Comparison of ENCODE assay signal across 8 cellular contexts in the genomic region with DNA sequence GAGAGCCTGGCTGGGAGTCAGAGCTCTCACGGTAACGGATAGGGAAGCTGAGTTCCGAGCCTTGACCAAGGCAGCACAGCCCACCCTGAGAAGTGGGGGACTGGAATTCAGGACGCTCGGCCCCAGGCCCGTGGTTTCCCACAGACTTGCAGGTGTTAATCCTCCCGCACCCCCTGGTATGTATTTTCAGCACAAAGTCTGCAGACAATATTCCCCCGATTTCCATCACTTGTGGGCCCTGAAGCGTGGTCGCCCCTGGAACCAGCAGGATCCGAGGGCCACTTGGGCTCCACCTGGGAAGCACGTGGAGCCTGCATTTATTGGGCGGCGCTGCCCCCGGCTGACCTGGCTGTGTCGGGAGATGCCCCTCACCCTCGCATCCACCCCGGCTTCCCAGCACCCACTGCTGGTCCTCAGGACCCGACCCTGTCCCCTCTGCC.
DNase-seq lines count a peak whose midpoint lies in the region; ATAC-seq and TF ChIP-seq lines count a peak whose summit lies in the region.

No MANE protein-coding gene starts in this region.

- peak overlapping the region; percentile 97 for H2AFZ ChIP-seq in PC-9

- peak; percentile 45; the same call in 1 of the 2 replicates for TF ChIP-seq CTCF in PC-9 (conservative IDR thresholded peaks at IDR 0.05)
- TF ChIP-seq CTCF in esophagus squamous epithelium (IDR thresholded peaks at IDR 0.05), result peak in 1 of 6 experiments; percentile 18
- no peak for TF ChIP-seq CTCF in lower leg skin (IDR thresholded peaks at IDR 0.05)

- intact Hi-C loops in PC-9 (cut with micrococcal nuclease; ENCODE audit: unreplicated experiment), result loop anchor here (1.0 kb wide), 2 partner anchors 140 to 246 kb away; no protein-coding TSS in a partner anchor
- intact Hi-C loops in esophagus squamous epithelium (cut with DNase I), result loop anchor here (10.0 kb wide), 2 partner anchors 101 to 301 kb away; a partner anchor contains a TSS
- intact Hi-C loops in lower leg skin (cut with DNase I; ENCODE audit: low total_unique reads), result loop anchor here (5.0 kb wide), 1 partner anchor 248 kb away; no protein-coding TSS in a partner anchor

- H3K27me3 ChIP-seq in PC-9 (ENCODE audit: insufficient read depth, low read depth) (no peaks in the 10 kb centered on the region), esophagus squamous epithelium (no peaks in the 10 kb centered on the region), rectal smooth muscle tissue (ENCODE audit: control insufficient read depth, insufficient read depth, low read length) (no peaks in the 10 kb centered on the region)

- peak overlapping the region; percentile 54 for H3K9ac ChIP-seq in rectal smooth muscle tissue (ENCODE audit: low read length)

- peaks cover 5% of the 10 kb centered on the region; the same call in 1 of the 2 replicates for H3F3A ChIP-seq in PC-9 (ENCODE audit: insufficient read depth, low read depth)

- no peaks in the 10 kb centered on the region for H3K9me3 ChIP-seq in PC-9 (ENCODE audit: insufficient read depth, low read depth)
- H3K9me3 ChIP-seq in esophagus squamous epithelium, result no peaks in the 10 kb centered on the region

- POLR2A ChIA-PET in PC-9 (lab: Charles Lee; ENCODE audit: unreplicated experiment), result interaction anchor here (0.6 kb wide), 1 partner anchor 240 kb away, joined by 5 read pairs; no protein-coding TSS in a partner anchor

- H3K4me1 ChIP-seq in PC-9 (replicated peaks; ENCODE audit: insufficient read depth) (peaks cover 11% of the 10 kb centered on the region; the same call in 1 of the 2 replicates), esophagus squamous epithelium (peaks cover 12 to 43% (median 24%) of the 10 kb centered on the region in 3 donors), rectal smooth muscle tissue (ENCODE audit: control insufficient read depth, insufficient read depth, low read length) (peaks cover 8% of the 10 kb centered on the region)

- H3K4me3 ChIP-seq in PC-9 (peak overlapping the region; percentile 62; the same call in 1 of the 2 replicates), esophagus squamous epithelium (peak overlapping the region; percentile 41 to 72 (median 63)), rectal smooth muscle tissue (ENCODE audit: low read length) (peak overlapping the region; percentile 80), lower leg skin (ENCODE audit: low read depth, poor library complexity, severe bottlenecking) (no peak overlapping the region)

- TF ChIP-seq POLR2A in esophagus squamous epithelium (IDR thresholded peaks at IDR 0.05) (no peak), lower leg skin (IDR thresholded peaks at IDR 0.05) (no peak)

- WGBS in esophagus squamous epithelium, 2 donors, result 3% methylated on average over 6 of the region's 19 CpGs; no CpG with 5 or more reads in 1 of the 2 donors
- 22 to 28% methylated on average over 10 to 19 of the region's 19 CpGs for WGBS in lower leg skin, 2 donors

- H3K27ac ChIP-seq in PC-9 (no peak overlapping the region), esophagus squamous epithelium (peak overlapping the region; percentile 86 to 97 (median 92)), rectal smooth muscle tissue (ENCODE audit: low read depth, low read length) (peak overlapping the region; percentile 74)

- H3K79me2 ChIP-seq in PC-9 (ENCODE audit: low read depth), result peaks cover 13% of the 10 kb centered on the region

- no TSS peak for BruUV-seq in PC-9 (replicated peaks; lab: Mats Ljungman, UMichigan)

- H3K36me3 ChIP-seq in PC-9 (ENCODE audit: low read depth), result no peaks in the 10 kb centered on the region
- no peaks in the 10 kb centered on the region for H3K36me3 ChIP-seq in esophagus squamous epithelium
- H3K36me3 ChIP-seq in rectal smooth muscle tissue (ENCODE audit: control insufficient read depth, insufficient read depth, low read length), result no peaks in the 10 kb centered on the region

- CTCF ChIA-PET in PC-9 (lab: Charles Lee), result interaction anchor here (0.6 to 1.4 kb wide), 9 partner anchors 10 to 248 kb away, joined by 3 to 11 read pairs (median 3); no protein-coding TSS in a partner anchor

- H4K20me1 ChIP-seq in PC-9 (ENCODE audit: insufficient read depth), result no peaks in the 10 kb centered on the region

- peak overlapping the region; percentile 97 for H3K4me2 ChIP-seq in PC-9

- no peaks in the 10 kb centered on the region for H3K9me2 ChIP-seq in PC-9 (ENCODE audit: insufficient read depth)

- peak; percentile 2 for ATAC-seq in GM18858 (IDR thresholded peaks at IDR 0.05; ENCODE audit: unreplicated experiment)
- ATAC-seq in GM19463 (IDR thresholded peaks at IDR 0.05; ENCODE audit: unreplicated experiment), result no peak

- DNase-seq in PC-9 (no peak), esophagus squamous epithelium (lab: John Stamatoyannopoulos, UW) (no peak), GF-D8 (lab: John Stamatoyannopoulos, UW) (no peak), middle frontal gyrus (ENCODE audit: extremely low spot score, low spot score) (no peak), lower leg skin (ENCODE audit: low spot score in 2 of 2) (no peak)
